ENCODE assay signal across 27 cellular contexts in the genomic region with DNA sequence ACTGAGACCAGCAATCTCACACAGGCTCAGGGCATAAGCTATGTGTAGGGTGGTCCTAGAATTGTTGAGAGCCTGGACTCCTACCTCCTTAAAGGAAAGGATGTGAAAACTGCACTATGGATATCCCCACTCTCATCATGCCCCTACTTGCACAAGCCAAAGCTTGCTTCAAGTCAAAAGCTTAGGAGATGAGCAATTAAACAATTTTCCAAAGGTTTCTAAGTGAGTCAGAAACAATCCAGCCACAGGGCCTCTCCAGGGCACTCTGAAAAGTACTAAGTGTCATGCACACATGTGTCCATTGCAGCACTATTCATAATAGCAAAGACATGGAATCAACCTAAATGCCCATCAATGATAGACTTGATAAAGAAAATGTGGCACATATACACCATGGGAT.
DNase-seq lines count a peak whose midpoint lies in the region; ATAC-seq and TF ChIP-seq lines count a peak whose summit lies in the region.
"Had no signal": no experiment of that assay in that cellular context is flagged by ENCODE, and none has a peak within 500 bp of the region (broad histone marks: within the 10 kb centered on the region; RNA-seq: fewer than 3 reads in every experiment).

No MANE protein-coding gene starts in this region.

- H3K4me3 ChIP-seq in astrocyte of the spinal cord (ENCODE audit: low read depth, low read length) (no peak overlapping the region), mucosa of descending colon (no peak overlapping the region)
- H3K4me3 ChIP-seq: body of pancreas, esophagus squamous epithelium, MG63, ovary, right atrium auricular region, uterus had no signal

- H3K9me3 Mint-ChIP-seq in memory B cell, result peaks cover 4% of the 10 kb centered on the region
- H3K9me3 Mint-ChIP-seq: activated CD4-positive, alpha-beta T cell treated with anti-CD3 and anti-CD28 coated beads, Interleukin-2, amount 10 ng/mL, durations not matched to agents 7 days and 5 days had no signal

- in situ Hi-C loops in astrocyte of the spinal cord (cut with HindIII; ENCODE audit: low sequenced_read_pairs), result no loop called here

- intact Hi-C loops in mucosa of descending colon (cut with DNase I, micrococcal nuclease), result no loop called here

- DNase-seq in AG08396 (ENCODE audit: low spot score) (peak; percentile 10), HS-5 (ENCODE audit: low read depth) (peak; percentile 91), astrocyte of the spinal cord (ENCODE audit: low read depth, low spot score) (peak; percentile 34), memory B cell (ENCODE audit: low spot score in 2 of 2) (no peak), AML-193 (lab: John Stamatoyannopoulos, UW) (no peak), mucosa of descending colon (no peak)
- DNase-seq in stimulated activated CD4-positive, alpha-beta T cell treated with anti-CD3 and anti-CD28 coated beads, Interleukin-2, amount 100 ng/mL, for 48 hours, result no peak
- DNase-seq: activated CD4-positive, alpha-beta T cell treated with anti-CD3 and anti-CD28 coated beads, Interleukin-2, amount 10 ng/mL, durations not matched to agents 7 days and 5 days; activated CD8-positive, alpha-beta memory T cell treated with anti-CD3 and anti-CD28 coated beads, Interleukin-2, amount 10 ng/mL, durations not matched to agents 7 days and 5 days; body of pancreas; CD4-positive, alpha-beta memory T cell; DMS79; effector CD8-positive, alpha-beta T cell; esophagus squamous epithelium; glutamatergic neuron; GOT3; kidney glomerular epithelial cell; MG63; natural killer cell; NCI-H1436; NCI-H524; ovary; T-helper 17 cell; uterus had no signal

- H3K4me3 Mint-ChIP-seq in memory B cell, result peak overlapping the region; percentile 14
- H3K4me3 Mint-ChIP-seq: activated CD4-positive, alpha-beta T cell treated with anti-CD3 and anti-CD28 coated beads, Interleukin-2, amount 10 ng/mL, durations not matched to agents 7 days and 5 days; activated CD8-positive, alpha-beta memory T cell treated with anti-CD3 and anti-CD28 coated beads, Interleukin-2, amount 10 ng/mL, durations not matched to agents 7 days and 5 days; activated naive CD8-positive, alpha-beta T cell; CD4-positive, alpha-beta memory T cell; natural killer cell; T-helper 17 cell had no signal

- no peaks in the 10 kb centered on the region for H3K27me3 Mint-ChIP-seq in memory B cell
- H3K27me3 Mint-ChIP-seq: activated CD4-positive, alpha-beta T cell treated with anti-CD3 and anti-CD28 coated beads, Interleukin-2, amount 10 ng/mL, durations not matched to agents 7 days and 5 days; activated naive CD8-positive, alpha-beta T cell; CD4-positive, alpha-beta memory T cell; T-helper 17 cell had no signal

- peaks cover 31% of the 10 kb centered on the region for H3K36me3 Mint-ChIP-seq in memory B cell
- H3K36me3 Mint-ChIP-seq: activated CD8-positive, alpha-beta memory T cell treated with anti-CD3 and anti-CD28 coated beads, Interleukin-2, amount 10 ng/mL, durations not matched to agents 7 days and 5 days; activated naive CD8-positive, alpha-beta T cell; CD4-positive, alpha-beta memory T cell; natural killer cell had no signal

- H3K27ac Mint-ChIP-seq in memory B cell, result peak overlapping the region; percentile 94
- H3K27ac Mint-ChIP-seq: activated CD4-positive, alpha-beta T cell treated with anti-CD3 and anti-CD28 coated beads, Interleukin-2, amount 10 ng/mL, durations not matched to agents 7 days and 5 days; activated CD8-positive, alpha-beta memory T cell treated with anti-CD3 and anti-CD28 coated beads, Interleukin-2, amount 10 ng/mL, durations not matched to agents 7 days and 5 days; activated naive CD8-positive, alpha-beta T cell; CD4-positive, alpha-beta memory T cell; natural killer cell; T-helper 17 cell had no signal

- no peaks in the 10 kb centered on the region for H3K9me3 ChIP-seq in mucosa of descending colon
- H3K9me3 ChIP-seq: esophagus squamous epithelium, MG63, ovary, uterus had no signal

- no peak for TF ChIP-seq CTCF in astrocyte of the spinal cord (IDR thresholded peaks at IDR 0.05; ENCODE audit: low read depth, low read length)
- TF ChIP-seq CTCF in mucosa of descending colon (IDR thresholded peaks at IDR 0.05), result no peak

- H3K4me1 ChIP-seq in mucosa of descending colon (ENCODE audit: low read depth), result no peaks in the 10 kb centered on the region
- H3K4me1 ChIP-seq: body of pancreas, esophagus squamous epithelium, right atrium auricular region, uterus had no signal

- no peak for ATAC-seq in memory B cell (ENCODE audit: low read depth)
- ATAC-seq in mucosa of descending colon, result no peak
- no peak for ATAC-seq in HG02759 (IDR thresholded peaks at IDR 0.05; ENCODE audit: unreplicated experiment)
- ATAC-seq: activated CD8-positive, alpha-beta memory T cell treated with anti-CD3 and anti-CD28 coated beads, Interleukin-2, amount 10 ng/mL, durations not matched to agents 7 days and 5 days; body of pancreas; natural killer cell; T-helper 17 cell had no signal

- H3K4me1 Mint-ChIP-seq in memory B cell, result peaks cover 41% of the 10 kb centered on the region
- H3K4me1 Mint-ChIP-seq: activated CD4-positive, alpha-beta T cell treated with anti-CD3 and anti-CD28 coated beads, Interleukin-2, amount 10 ng/mL, durations not matched to agents 7 days and 5 days; activated CD8-positive, alpha-beta memory T cell treated with anti-CD3 and anti-CD28 coated beads, Interleukin-2, amount 10 ng/mL, durations not matched to agents 7 days and 5 days; CD4-positive, alpha-beta memory T cell; natural killer cell; T-helper 17 cell had no signal

- H3K36me3 ChIP-seq in mucosa of descending colon (ENCODE audit: low read depth), result no peaks in the 10 kb centered on the region
- H3K36me3 ChIP-seq: esophagus squamous epithelium, MG63, ovary, right atrium auricular region, uterus had no signal

Comparison
In these comparisons a context has a peak if more than half of its experiments do, and no peak if none do; other contexts are left out.
1. DNase-seq: peak in AG08396 (single experiment), HS-5 (single experiment) and astrocyte of the spinal cord (single experiment); none in memory B cell (0 of 2), stimulated activated CD4-positive, alpha-beta T cell treated with anti-CD3 and anti-CD28 coated beads, Interleukin-2, amount 100 ng/mL, for 48 hours (0 of 2), AML-193 (0 of 2) and mucosa of descending colon (0 of 3).